In genomic region chr14:64870160-64870559, GRCh38 we compare ENCODE assay signal across 19 cellular contexts. TPM values are rescaled to one million over a fixed set of nuclear protein-coding genes. Genes with fewer than 3 reads are reported as not detected.
DNase-seq lines count a peak whose midpoint lies in the region; ATAC-seq and TF ChIP-seq lines count a peak whose summit lies in the region.
"Had no signal": no experiment of that assay in that cellular context is flagged by ENCODE, and none has a peak within 500 bp of the region (broad histone marks: within the 10 kb centered on the region; RNA-seq: fewer than 3 reads in every experiment).

No MANE protein-coding gene starts in this region.

- peaks cover 5 to 8% (median 8%) of the 10 kb centered on the region in 3 donors for H3K4me1 Mint-ChIP-seq in naive B cell
- H3K4me1 Mint-ChIP-seq in stimulated activated memory B cell treated with anti-CD40 and anti-IgM and Interleukin-4, amounts not matched to agents 10 μg/mL and 1 μg/mL and 100 μg/mL, for 72 hours = peaks cover 11% of the 10 kb centered on the region

- H3K27me3 Mint-ChIP-seq in naive B cell = peaks cover 14 to 62% (median 31%) of the 10 kb centered on the region in 3 donors
- peaks cover 35% of the 10 kb centered on the region for H3K27me3 Mint-ChIP-seq in stimulated activated memory B cell treated with anti-CD40 and anti-IgM and Interleukin-4, amounts not matched to agents 10 μg/mL and 1 μg/mL and 100 μg/mL, for 72 hours

- intact Hi-C loops in sigmoid colon (cut with DNase I) = no loop called here

- ATAC-seq in naive B cell (ENCODE audit: low read depth in 2 of 2) (peak; percentile 27 to 57), GM21528 (IDR thresholded peaks at IDR 0.05; ENCODE audit: low FRiP score, unreplicated experiment) (no peak)
- ATAC-seq in stimulated activated memory B cell treated with anti-CD40 and anti-IgM and Interleukin-4, amounts not matched to agents 10 μg/mL and 1 μg/mL and 100 μg/mL, for 72 hours = no peak
- ATAC-seq: HCT116, Panc1, Right ventricle myocardium inferior, SK-N-SH treated with all-trans-retinoic acid at 6 μM for 48 hours had no signal

- H3K36me3 ChIP-seq in SK-N-MC (ENCODE audit: insufficient read depth, low read length) (no peaks in the 10 kb centered on the region), sigmoid colon (no peaks in the 10 kb centered on the region)

- no peak overlapping the region for H3K4me3 Mint-ChIP-seq in naive B cell
- no peak overlapping the region for H3K4me3 Mint-ChIP-seq in stimulated activated memory B cell treated with anti-CD40 and anti-IgM and Interleukin-4, amounts not matched to agents 10 μg/mL and 1 μg/mL and 100 μg/mL, for 72 hours

- H3K9ac ChIP-seq in SK-N-MC (ENCODE audit: insufficient read length) = peak overlapping the region; percentile 8

- WGBS in sigmoid colon, 2 donors = 47 to 70% methylated on average over 2 of the region's 2 CpGs

- H3K4me3 ChIP-seq in SK-N-MC = no peak overlapping the region
- no peak overlapping the region for H3K4me3 ChIP-seq in sigmoid colon

- H3K9me3 Mint-ChIP-seq in naive B cell = peaks cover 0 to 1% (median 0%) of the 10 kb centered on the region in 7 donors
- peaks cover 5% of the 10 kb centered on the region for H3K9me3 Mint-ChIP-seq in stimulated activated memory B cell treated with anti-CD40 and anti-IgM and Interleukin-4, amounts not matched to agents 10 μg/mL and 1 μg/mL and 100 μg/mL, for 72 hours

- H3K9me3 ChIP-seq in SK-N-MC (ENCODE audit: low read depth, low read length) (no peaks in the 10 kb centered on the region), sigmoid colon (no peaks in the 10 kb centered on the region)

- DNase-seq in KG1 (lab: John Stamatoyannopoulos, UW) (peak; percentile 25), MV-4-11 (lab: John Stamatoyannopoulos, UW) (peak; percentile 55), SK-N-MC (ENCODE audit: low read depth, low spot score) (no peak), naive B cell (no peak), sigmoid colon (no peak)
- DNase-seq: Caco-2, EL, IMR-90, NCI-H1105, NCI-H1694, NCI-H345, NCI-H526, T-helper 2 cell had no signal

- no peak for TF ChIP-seq CTCF in sigmoid colon (IDR thresholded peaks at IDR 0.05)

- H3K27ac ChIP-seq in SK-N-MC (no peak overlapping the region), sigmoid colon (no peak overlapping the region)

- H3K27ac Mint-ChIP-seq in naive B cell = no peak overlapping the region
- H3K27ac Mint-ChIP-seq in stimulated activated memory B cell treated with anti-CD40 and anti-IgM and Interleukin-4, amounts not matched to agents 10 μg/mL and 1 μg/mL and 100 μg/mL, for 72 hours = no peak overlapping the region

- no peaks in the 10 kb centered on the region for H3K4me1 ChIP-seq in sigmoid colon
- H3K4me1 ChIP-seq: Caco-2 had no signal

- no peaks in the 10 kb centered on the region for H3K36me3 Mint-ChIP-seq in naive B cell
- H3K36me3 Mint-ChIP-seq in stimulated activated memory B cell treated with anti-CD40 and anti-IgM and Interleukin-4, amounts not matched to agents 10 μg/mL and 1 μg/mL and 100 μg/mL, for 72 hours = peaks cover 6% of the 10 kb centered on the region

- no peak for TF ChIP-seq EP300 in sigmoid colon (IDR thresholded peaks at IDR 0.05)

- H3K27me3 ChIP-seq in sigmoid colon = no peaks in the 10 kb centered on the region

- TF ChIP-seq POLR2A in sigmoid colon (IDR thresholded peaks at IDR 0.05) = no peak

RNA-seq across cellular contexts. Expression of gene SPTB, which starts 9.5 kb away (rescaled TPM):
- under 1 TPM in 1 of 6 donors, not detected in 5; 0.16 TPM for polyA plus RNA-seq in naive B cell (ENCODE audit: low read depth in 6 of 6)
- total RNA-seq in sigmoid colon = 1 to 10 TPM in 3 of 4 donors, under 1 TPM in 1; 0.49 to 2.9 (median 2.2) TPM
- under 1 TPM in 2 of 3 donors, not detected in 1; 0.60 to 0.64 TPM for polyA plus RNA-seq in sigmoid colon

RNA-seq across cellular contexts. Expression of gene CHURC1, which starts 44.1 kb away (rescaled TPM):
- 100 to 1,000 TPM; 101 to 151 (median 133) TPM for polyA plus RNA-seq in naive B cell (ENCODE audit: low read depth in 6 of 6)
- total RNA-seq in sigmoid colon = 100 to 1,000 TPM; 110 to 161 (median 142) TPM
- 10 to 100 TPM; 41.8 to 46.2 (median 42.5) TPM for polyA plus RNA-seq in sigmoid colon

Comparison
In these comparisons a context has a peak if more than half of its experiments do, and no peak if none do; other contexts are left out.
1. DNase-seq: peak in KG1 (single experiment) and MV-4-11 (single experiment); none in SK-N-MC (single experiment), naive B cell (single experiment) and sigmoid colon (single experiment).
2. ATAC-seq: peak in naive B cell (2 of 2); none in GM21528 (single experiment) and stimulated activated memory B cell treated with anti-CD40 and anti-IgM and Interleukin-4, amounts not matched to agents 10 μg/mL and 1 μg/mL and 100 μg/mL, for 72 hours (single experiment).